In the genomic region with DNA sequence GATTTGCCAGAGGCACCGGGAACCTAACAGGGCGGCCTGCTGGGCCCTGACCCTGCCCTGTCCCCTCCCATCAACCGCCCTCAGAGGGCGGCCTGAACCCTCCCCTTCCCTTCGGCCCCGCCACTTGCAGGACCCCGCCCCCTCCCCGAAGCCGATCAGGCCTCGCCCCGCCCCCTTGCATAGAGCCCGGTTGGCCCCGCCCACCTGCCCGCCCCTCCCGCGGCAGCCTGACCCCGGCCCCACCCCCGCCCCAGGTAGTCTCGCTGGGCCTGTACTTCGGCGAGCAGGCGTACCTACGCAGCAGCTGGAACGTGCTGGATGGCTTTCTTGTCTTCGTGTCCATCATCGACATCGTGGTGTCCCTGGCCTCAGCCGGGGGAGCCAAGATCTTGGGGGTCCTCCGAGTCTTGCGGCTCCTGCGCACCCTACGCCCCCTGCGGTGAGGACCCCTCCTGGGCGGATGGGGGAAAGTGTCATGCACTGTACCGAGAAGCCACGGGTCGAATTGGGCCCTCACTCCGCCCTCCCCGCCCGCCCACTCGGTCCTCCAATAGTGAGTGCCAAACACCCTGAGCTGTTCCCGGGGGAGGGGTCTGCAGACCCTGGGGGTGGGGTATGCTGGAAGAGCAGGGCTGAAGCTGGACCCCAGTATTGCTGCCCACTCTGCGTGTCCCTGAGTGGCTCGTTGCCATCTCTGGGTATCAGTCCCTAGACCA, we compare ENCODE assay signal across 10 cellular contexts.
DNase-seq lines count a peak whose midpoint lies in the region; ATAC-seq, FAIRE-seq and TF ChIP-seq lines count a peak whose summit lies in the region.
"Had no signal": no experiment of that assay in that cellular context is flagged by ENCODE, and none has a peak within 500 bp of the region (broad histone marks: within the 10 kb centered on the region; RNA-seq: fewer than 3 reads in every experiment).

No MANE protein-coding gene starts in this region.

- peak overlapping the region; percentile 37 for H3K4me2 ChIP-seq in A549

- FAIRE-seq in A549 (lab: Jason Lieb, UNC) (no peak), GM19239 (lab: Jason Lieb, UNC) (no peak)

- no peak overlapping the region for H3K4me3 ChIP-seq in A549
- H3K4me3 ChIP-seq: left ventricle myocardium inferior had no signal

- H3K4me1 ChIP-seq in A549, result 0 out of 3 replicates have a peak, but pooled peaks cover 6% of the 10 kb centered on the region

- POLR2A ChIA-PET in A549 (lab: Yijun Ruan, JAX), result no interaction called here
- POLR2A ChIA-PET in HEK293T (lab: Yijun Ruan, JAX), result no interaction called here

- CTCF ChIA-PET in A549 (lab: Yijun Ruan, JAX) (no interaction called here), HEK293T (lab: Yijun Ruan, JAX) (interaction anchor here (0.5 kb wide), 1 partner anchor 350 kb away, joined by 5 read pairs; no protein-coding TSS in a partner anchor)

- TF ChIP-seq RAD21 in A549 (conservative IDR thresholded peaks at IDR 0.05 in 1 of 2, IDR thresholded peaks at IDR 0.05 in 1 of 2), result no peak

- ATAC-seq in A549 (peak; percentile 14 to 57; a peak in 3 of 6 replicates), HG02885 (IDR thresholded peaks at IDR 0.05; ENCODE audit: poor library complexity, unreplicated experiment) (no peak), GM18858 (IDR thresholded peaks at IDR 0.05; ENCODE audit: unreplicated experiment) (no peak)

- no peak overlapping the region for H3K27ac ChIP-seq in A549
- H3K27ac ChIP-seq: left ventricle myocardium inferior had no signal

- TF ChIP-seq CTCF in A549 (IDR thresholded peaks at IDR 0.05), result no peak

- no CpG with 5 or more reads among the region's 44 CpGs for WGBS in A549 (ENCODE audit: missing lambda C conversion rate)

- no peak for TF ChIP-seq EP300 in A549 (IDR thresholded peaks at IDR 0.05)

- TF ChIP-seq POLR2A in A549 (IDR thresholded peaks at IDR 0.05; ENCODE audit: low read length), result no peak

- H3K9me3 ChIP-seq in A549, result no peaks in the 10 kb centered on the region

- DNase-seq in A549 (ENCODE audit: low read depth in 1 of 2, low spot score in 1 of 2) (no peak), HEK293T (ENCODE audit: extremely low spot score) (peak; percentile 83), activated T-cell treated with anti-CD3 and anti-CD28 coated beads for 24 hours (ENCODE audit: low read depth) (peak; percentile 15), iPS-NIHi7 (ENCODE audit: extremely low spot score) (peak; percentile 99), NCI-H1930 (lab: John Stamatoyannopoulos, UW) (no peak), GM19239 (ENCODE audit: insufficient read length, low spot score) (no peak)
- DNase-seq: Karpas-422, left ventricle myocardium inferior had no signal

TF ChIP-seq in A549, 52 proteins besides CTCF, POLR2A, EP300 and RAD21:
- TF ChIP-seq HOXB13 (CRISPR knock-in tag; IDR thresholded peaks at IDR 0.05; ENCODE audit: low read depth) (no peak), RARB (CRISPR knock-in tag; IDR thresholded peaks at IDR 0.05) (no peak), ZC3H11A (IDR thresholded peaks at IDR 0.05) (no peak), ZFP36 (IDR thresholded peaks at IDR 0.05; ENCODE audit: borderline replicate concordance, partially characterized antibody) (no peak), HEYL (CRISPR knock-in tag; IDR thresholded peaks at IDR 0.05) (no peak), EHMT2 (IDR thresholded peaks at IDR 0.05; ENCODE audit: low read depth) (no peak), KDM5A (IDR thresholded peaks at IDR 0.05) (no peak), HOXA7 (CRISPR knock-in tag; IDR thresholded peaks at IDR 0.05) (no peak), NPAS2 (CRISPR knock-in tag; IDR thresholded peaks at IDR 0.05; ENCODE audit: borderline replicate concordance) (no peak), HOXB5 (CRISPR knock-in tag; IDR thresholded peaks at IDR 0.05) (no peak), TP53 (CRISPR knock-in tag; IDR thresholded peaks at IDR 0.05) (no peak), ESRRA (IDR thresholded peaks at IDR 0.05; ENCODE audit: borderline replicate concordance, low read length) (no peak)
- TF ChIP-seq, protein P1, sequence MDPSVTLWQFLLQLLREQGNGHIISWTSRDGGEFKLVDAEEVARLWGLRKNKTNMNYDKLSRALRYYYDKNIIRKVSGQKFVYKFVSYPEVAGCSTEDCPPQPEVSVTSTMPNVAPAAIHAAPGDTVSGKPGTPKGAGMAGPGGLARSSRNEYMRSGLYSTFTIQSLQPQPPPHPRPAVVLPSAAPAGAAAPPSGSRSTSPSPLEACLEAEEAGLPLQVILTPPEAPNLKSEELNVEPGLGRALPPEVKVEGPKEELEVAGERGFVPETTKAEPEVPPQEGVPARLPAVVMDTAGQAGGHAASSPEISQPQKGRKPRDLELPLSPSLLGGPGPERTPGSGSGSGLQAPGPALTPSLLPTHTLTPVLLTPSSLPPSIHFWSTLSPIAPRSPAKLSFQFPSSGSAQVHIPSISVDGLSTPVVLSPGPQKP (IDR thresholded peaks at IDR 0.05; ENCODE audit: low read depth, low read length), result no peak
- TF ChIP-seq, protein P2, sequence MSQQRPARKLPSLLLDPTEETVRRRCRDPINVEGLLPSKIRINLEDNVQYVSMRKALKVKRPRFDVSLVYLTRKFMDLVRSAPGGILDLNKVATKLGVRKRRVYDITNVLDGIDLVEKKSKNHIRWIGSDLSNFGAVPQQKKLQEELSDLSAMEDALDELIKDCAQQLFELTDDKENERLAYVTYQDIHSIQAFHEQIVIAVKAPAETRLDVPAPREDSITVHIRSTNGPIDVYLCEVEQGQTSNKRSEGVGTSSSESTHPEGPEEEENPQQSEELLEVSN (IDR thresholded peaks at IDR 0.05; ENCODE audit: borderline replicate concordance, low read depth), result no peak
- TF ChIP-seq, protein P3, sequence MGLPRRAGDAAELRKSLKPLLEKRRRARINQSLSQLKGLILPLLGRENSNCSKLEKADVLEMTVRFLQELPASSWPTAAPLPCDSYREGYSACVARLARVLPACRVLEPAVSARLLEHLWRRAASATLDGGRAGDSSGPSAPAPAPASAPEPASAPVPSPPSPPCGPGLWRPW (IDR thresholded peaks at IDR 0.05), result no peak
TF ChIP-seq in A549: peak in this region for 0.

TF ChIP-seq in HEK293T, 16 proteins besides CTCF, POLR2A, EP300 and RAD21:
- TF ChIP-seq ZNF384 (IDR thresholded peaks at IDR 0.05) (no peak), SP1 (IDR thresholded peaks at IDR 0.05) (no peak)

Comparison
In these comparisons a context has a peak if more than half of its experiments do, and no peak if none do; other contexts are left out.
1. ATAC-seq: peak in A549 (2 of 2); none in HG02885 (single experiment) and GM18858 (single experiment).
2. DNase-seq: peak in HEK293T (single experiment), activated T-cell treated with anti-CD3 and anti-CD28 coated beads for 24 hours (single experiment) and iPS-NIHi7 (single experiment); none in A549 (0 of 2), NCI-H1930 (0 of 2) and GM19239 (single experiment).